ENCODE assay signal across 8 cellular contexts in the genomic region with DNA sequence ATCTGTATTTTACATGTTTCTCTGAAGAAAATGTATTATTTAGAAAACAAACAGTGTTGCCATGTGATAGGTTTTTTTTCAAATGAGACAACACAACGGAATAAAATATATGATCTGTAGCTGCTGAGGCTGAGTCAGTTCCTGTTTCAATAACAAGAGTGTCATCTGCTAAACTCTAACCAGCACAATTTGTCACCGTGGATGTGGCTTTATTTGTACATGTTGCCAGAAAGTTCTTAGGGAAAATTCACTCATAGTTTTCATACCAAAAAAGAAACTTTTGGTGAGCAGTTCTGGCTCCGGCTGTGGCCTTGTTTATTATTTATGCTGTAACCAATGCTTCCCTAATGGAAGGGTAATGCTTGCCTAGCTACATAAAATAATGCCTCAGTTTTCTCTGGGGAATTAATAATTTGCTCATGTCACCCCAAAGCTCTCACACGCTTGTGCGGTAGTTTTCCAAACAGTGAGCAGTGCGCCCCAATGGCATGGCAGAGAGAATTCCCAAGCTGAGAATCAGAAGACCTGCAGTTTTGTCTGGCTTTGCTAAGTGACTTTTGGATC. TPM values are rescaled to one million over a fixed set of nuclear protein-coding genes. Genes with fewer than 3 reads are reported as not detected.
DNase-seq lines count a peak whose midpoint lies in the region; ATAC-seq, FAIRE-seq and TF ChIP-seq lines count a peak whose summit lies in the region.

No MANE protein-coding gene starts in this region.

- no peak for TF ChIP-seq CTCF in GM13977 (IDR thresholded peaks at IDR 0.05; ENCODE audit: extremely low read depth, insufficient read depth, missing control alignments)
- TF ChIP-seq CTCF in Peyer's patch (IDR thresholded peaks at IDR 0.05) = no peak
- TF ChIP-seq CTCF in astrocyte (IDR thresholded peaks at IDR 0.05; ENCODE audit: insufficient read depth, low read depth, low read length) = no peak
- no peak for TF ChIP-seq CTCF in right lobe of liver (IDR thresholded peaks at IDR 0.05)

- no peak overlapping the region for H2AFZ ChIP-seq in astrocyte (ENCODE audit: low read depth, low read length)

- peak overlapping the region; percentile 81 for H3K9ac ChIP-seq in astrocyte (ENCODE audit: low read length)

- no peaks in the 10 kb centered on the region for H3K9me3 ChIP-seq in Peyer's patch
- no peaks in the 10 kb centered on the region for H3K9me3 ChIP-seq in astrocyte (ENCODE audit: insufficient read depth, low read depth, low read length)
- no peaks in the 10 kb centered on the region for H3K9me3 ChIP-seq in right lobe of liver

- peak overlapping the region; percentile 69 for H3K4me2 ChIP-seq in astrocyte (ENCODE audit: low read length)

- H3K4me3 ChIP-seq in Peyer's patch (no peak overlapping the region), astrocyte (ENCODE audit: insufficient read depth, low read depth, low read length) (peak overlapping the region; percentile 5), right lobe of liver (no peak overlapping the region)

- H3K4me1 ChIP-seq in Peyer's patch (peaks cover 2 to 48% (median 24%) of the 10 kb centered on the region in 4 donors), astrocyte (ENCODE audit: insufficient read depth, low read length) (peaks cover 56% of the 10 kb centered on the region), right lobe of liver (peaks cover 0 to 18% (median 8%) of the 10 kb centered on the region in 4 donors)

- peak in 1 of 2 donors; percentile 49 for TF ChIP-seq POLR2A in Peyer's patch (IDR thresholded peaks at IDR 0.05)
- TF ChIP-seq POLR2A in right lobe of liver (IDR thresholded peaks at IDR 0.05) = peak; percentile 27

- H3K27me3 Mint-ChIP-seq in astrocyte (ENCODE audit: low read depth, unreplicated experiment) = no peaks in the 10 kb centered on the region

- DNase-seq in GM13977 (ENCODE audit: low spot score) (peak; percentile 48), Peyer's patch (peak in 2 of 3 donors; percentile 48 to 74), astrocyte (ENCODE audit: low read depth) (peak; percentile 89), right lobe of liver (no peak), ureter (ENCODE audit: low spot score) (peak; percentile 28), DMS79 (lab: John Stamatoyannopoulos, UW) (no peak), midbrain (lab: John Stamatoyannopoulos, UW) (no peak)

- peak; percentile 27 for ATAC-seq in HG02884 (IDR thresholded peaks at IDR 0.05; ENCODE audit: unreplicated experiment)
- ATAC-seq in right lobe of liver = peak in 3 of 4 donors; percentile 5 to 18 (median 10)

- H3K79me2 ChIP-seq in astrocyte (ENCODE audit: insufficient read depth, low read length) = no peaks in the 10 kb centered on the region

- in situ Hi-C loops in GM13977 (cut with MboI; ENCODE audit: low pct_unique_long_range_greater_than_20kb, low sequenced_read_pairs, unreplicated experiment) = no loop called here

- no peak overlapping the region for H3K4me3 Mint-ChIP-seq in astrocyte (ENCODE audit: unreplicated experiment)

- H3K27me3 ChIP-seq in Peyer's patch (no peaks in the 10 kb centered on the region), astrocyte (ENCODE audit: insufficient read depth, low read length) (no peaks in the 10 kb centered on the region), right lobe of liver (no peaks in the 10 kb centered on the region)

- H3K4me1 Mint-ChIP-seq in astrocyte (ENCODE audit: low read depth, unreplicated experiment) = peaks cover 63% of the 10 kb centered on the region

- H3K9me3 Mint-ChIP-seq in astrocyte (ENCODE audit: unreplicated experiment) = no peaks in the 10 kb centered on the region

- no peak for FAIRE-seq in astrocyte (lab: Jason Lieb, UNC)

- intact Hi-C loops in right lobe of liver (cut with DNase I) = no loop called here

- H3K36me3 ChIP-seq in Peyer's patch (no peaks in the 10 kb centered on the region), astrocyte (ENCODE audit: insufficient read depth, low read length) (no peaks in the 10 kb centered on the region), right lobe of liver (no peaks in the 10 kb centered on the region)

- H3K27ac Mint-ChIP-seq in astrocyte (ENCODE audit: unreplicated experiment) = no peak overlapping the region

- H4K20me1 ChIP-seq in astrocyte (ENCODE audit: insufficient read depth, low read length) = no peaks in the 10 kb centered on the region

- whole genome bisulfite sequencing in right lobe of liver (ENCODE audit: insufficient coverage, low coverage, low lambda C conversion rate, missing lambda C conversion rate) = 56% methylated on average over 6 of the region's 6 CpGs

- no peaks in the 10 kb centered on the region for H3K36me3 Mint-ChIP-seq in astrocyte (ENCODE audit: low read depth, unreplicated experiment)

- H3K27ac ChIP-seq in Peyer's patch (peak overlapping the region; percentile 77 to 98 (median 87)), astrocyte (ENCODE audit: low read depth, low read length) (peak overlapping the region; percentile 96), right lobe of liver (peak overlapping the region; percentile 59 to 61 (median 61))

RNA-seq across cellular contexts. Expression of a gene that starts 20.3 kb away (rescaled TPM):
- total RNA-seq in Peyer's patch (100 to 1,000 TPM in 3 of 4 donors, 10 to 100 TPM in 1; 92.5 to 180 (median 145) TPM), astrocyte (250 and 319 TPM in 2 replicates), right lobe of liver (10 to 100 TPM; 25.2 to 86.4 (median 75.2) TPM), ureter (171 TPM)

Comparison
In these comparisons a context has a peak if more than half of its experiments do, and no peak if none do; other contexts are left out.
1. DNase-seq: peak in GM13977 (single experiment), Peyer's patch (2 of 3), astrocyte (single experiment) and ureter (single experiment); none in right lobe of liver (0 of 3), DMS79 (single experiment) and midbrain (single experiment).
2. Peak in every context shown above with its lines, with median percentiles within 50 percentile points of each other: H3K27ac ChIP-seq.